ENCODE assay signal across 20 cellular contexts in genomic region chr22:50502096-50502495, GRCh38. TPM values are rescaled to one million over a fixed set of nuclear protein-coding genes. Genes with fewer than 3 reads are reported as not detected.
DNase-seq lines count a peak whose midpoint lies in the region; TF ChIP-seq lines count a peak whose summit lies in the region.
"Had no signal": no experiment of that assay in that cellular context is flagged by ENCODE, and none has a peak within 500 bp of the region (broad histone marks: within the 10 kb centered on the region; RNA-seq: fewer than 3 reads in every experiment).

No MANE protein-coding gene starts in this region.

- no peak overlapping the region for H2BK12ac ChIP-seq in H9 (ENCODE audit: insufficient read length, low read depth, low read length)

- no peak overlapping the region for H2BK15ac ChIP-seq in H9 (ENCODE audit: low read depth, low read length)

- POLR2A ChIA-PET in activated CD4-positive, alpha-beta T cell treated with anti-CD3 and anti-CD28 coated beads, Interleukin-2, amount 10 ng/mL, durations not matched to agents 7 days and 5 days (lab: Charles Lee), result no interaction called here

- no peak overlapping the region for H2AK5ac ChIP-seq in H9 (ENCODE audit: insufficient read length, low read length)

- no peak for TF ChIP-seq CTCF in 22Rv1 (IDR thresholded peaks at IDR 0.05)
- TF ChIP-seq CTCF in H9 (conservative IDR thresholded peaks at IDR 0.05), result no peak
- no peak for TF ChIP-seq CTCF in neural crest cell (conservative IDR thresholded peaks at IDR 0.05)

- DNase-seq in activated CD4-positive, alpha-beta T cell treated with anti-CD3 and anti-CD28 coated beads, Interleukin-2, amount 10 ng/mL, durations not matched to agents 7 days and 5 days, result no peak
- no peak for DNase-seq in activated CD4-positive, alpha-beta T cell treated with anti-CD3 and anti-CD28 coated beads, Interleukin-2, amount 10 ng/mL, durations not matched to agents 24 days and 14 days
- DNase-seq in H9, result peak; percentile 15
- DNase-seq in neural crest cell (ENCODE audit: low read depth, low spot score), result no peak
- DNase-seq in SIG-M5 (lab: John Stamatoyannopoulos, UW), result no peak
- no peak for DNase-seq in activated CD4-positive, CD25-positive, alpha-beta regulatory T cell (lab: John Stamatoyannopoulos, UW)
- DNase-seq in dedifferentiated amniotic fluid mesenchymal stem cell (ENCODE audit: extremely low spot score), result no peak
- DNase-seq: CD8-positive, alpha-beta memory T cell; COR-L47; DMS 273 treated with DMSO at 0.1 percent for 48 hours; DMS53; DND-41; GM23248; HFFc6; IMR-90 had no signal

- no peaks in the 10 kb centered on the region for H3K4me1 ChIP-seq in H9 (ENCODE audit: insufficient read depth, low read length)

- H3K27ac Mint-ChIP-seq in activated CD4-positive, alpha-beta T cell treated with anti-CD3 and anti-CD28 coated beads, Interleukin-2, amount 10 ng/mL, durations not matched to agents 7 days and 5 days, result peak overlapping the region; percentile 54
- H3K27ac Mint-ChIP-seq in activated CD4-positive, alpha-beta T cell treated with anti-CD3 and anti-CD28 coated beads, Interleukin-2, amount 10 ng/mL, durations not matched to agents 24 days and 14 days, result no peak overlapping the region
- no peak overlapping the region for H3K27ac Mint-ChIP-seq in H9
- H3K27ac Mint-ChIP-seq in neural crest cell (ENCODE audit: unreplicated experiment), result no peak overlapping the region
- H3K27ac Mint-ChIP-seq: B cell, HFFc6 had no signal

- H3K4me2 ChIP-seq in H9 (ENCODE audit: insufficient read depth, insufficient read length, low read length), result no peak overlapping the region
- H3K4me2 ChIP-seq: BLaER1 treated with 17β-estradiol and CSF1 and Interleukin-3, amounts not matched to agents 10 nM and 100 nM had no signal

- no CpG with 5 or more reads among the region's 6 CpGs for WGBS in H9 (ENCODE audit: extremely low coverage, insufficient read length, low lambda C conversion rate)

- peaks cover under 1% of the 10 kb centered on the region for H3K36me3 Mint-ChIP-seq in activated CD4-positive, alpha-beta T cell treated with anti-CD3 and anti-CD28 coated beads, Interleukin-2, amount 10 ng/mL, durations not matched to agents 7 days and 5 days (ENCODE audit: low read depth)
- peaks cover 4% of the 10 kb centered on the region for H3K36me3 Mint-ChIP-seq in activated CD4-positive, alpha-beta T cell treated with anti-CD3 and anti-CD28 coated beads, Interleukin-2, amount 10 ng/mL, durations not matched to agents 24 days and 14 days (ENCODE audit: low read depth)
- peaks cover 0 to 3% (median 0%) of the 10 kb centered on the region in 3 experiments; a peak in 2 of 7 replicates for H3K36me3 Mint-ChIP-seq in H9 (ENCODE audit: insufficient read depth in 1 of 3, low read depth in 3 of 3)
- H3K36me3 Mint-ChIP-seq in neural crest cell (ENCODE audit: low read depth), result no peaks in the 10 kb centered on the region

- H3T11ph ChIP-seq in H9 (ENCODE audit: low read length), result no peak overlapping the region

- no peaks in the 10 kb centered on the region for H3K27me3 ChIP-seq in H9 (ENCODE audit: insufficient read depth, low read length)
- H3K27me3 ChIP-seq: BLaER1 treated with 17β-estradiol and CSF1 and Interleukin-3, amounts not matched to agents 10 nM and 100 nM had no signal

- CTCF ChIA-PET in activated CD4-positive, alpha-beta T cell treated with anti-CD3 and anti-CD28 coated beads, Interleukin-2, amount 10 ng/mL, durations not matched to agents 7 days and 5 days (lab: Charles Lee), result interaction anchor here (0.6 to 3.3 kb wide), 5 partner anchors 24 to 226 kb away, joined by 3 to 12 read pairs (median 3); partner anchors contain the start of gene SCO2

- H3K4me3 Mint-ChIP-seq in activated CD4-positive, alpha-beta T cell treated with anti-CD3 and anti-CD28 coated beads, Interleukin-2, amount 10 ng/mL, durations not matched to agents 7 days and 5 days, result no peak overlapping the region
- H3K4me3 Mint-ChIP-seq in activated CD4-positive, alpha-beta T cell treated with anti-CD3 and anti-CD28 coated beads, Interleukin-2, amount 10 ng/mL, durations not matched to agents 24 days and 14 days, result no peak overlapping the region
- H3K4me3 Mint-ChIP-seq in H9 (no peak overlapping the region; a peak in 1 of 5 replicates), neural crest cell (peak overlapping the region; percentile 51)
- H3K4me3 Mint-ChIP-seq: B cell, HFFc6 had no signal

- no peak overlapping the region for H4K5ac ChIP-seq in H9 (ENCODE audit: insufficient read length, low read depth, low read length)

- no peak overlapping the region for H3K18ac ChIP-seq in H9 (ENCODE audit: insufficient read length, low read depth, low read length)

- no peaks in the 10 kb centered on the region for H3K79me1 ChIP-seq in H9 (ENCODE audit: insufficient read depth, low read depth, low read length, poor library complexity, severe bottlenecking)

- H3K4me1 Mint-ChIP-seq in activated CD4-positive, alpha-beta T cell treated with anti-CD3 and anti-CD28 coated beads, Interleukin-2, amount 10 ng/mL, durations not matched to agents 7 days and 5 days, result peaks cover 11% of the 10 kb centered on the region
- peaks cover 6% of the 10 kb centered on the region for H3K4me1 Mint-ChIP-seq in activated CD4-positive, alpha-beta T cell treated with anti-CD3 and anti-CD28 coated beads, Interleukin-2, amount 10 ng/mL, durations not matched to agents 24 days and 14 days
- H3K4me1 Mint-ChIP-seq in H9, result peaks cover 5 to 8% of the 10 kb centered on the region in 2 experiments
- H3K4me1 Mint-ChIP-seq in neural crest cell, result peaks cover 14% of the 10 kb centered on the region

- no peak overlapping the region for H3K14ac ChIP-seq in H9 (ENCODE audit: insufficient read depth, low read length)

- peaks cover 5% of the 10 kb centered on the region for H3K27me3 Mint-ChIP-seq in activated CD4-positive, alpha-beta T cell treated with anti-CD3 and anti-CD28 coated beads, Interleukin-2, amount 10 ng/mL, durations not matched to agents 7 days and 5 days
- peaks cover under 1% of the 10 kb centered on the region for H3K27me3 Mint-ChIP-seq in activated CD4-positive, alpha-beta T cell treated with anti-CD3 and anti-CD28 coated beads, Interleukin-2, amount 10 ng/mL, durations not matched to agents 24 days and 14 days
- H3K27me3 Mint-ChIP-seq in H9 (ENCODE audit: low read depth), result peaks cover 8% of the 10 kb centered on the region
- peaks cover 2% of the 10 kb centered on the region for H3K27me3 Mint-ChIP-seq in neural crest cell (ENCODE audit: low read depth)
- H3K27me3 Mint-ChIP-seq: B cell; CD8-positive, alpha-beta memory T cell had no signal

- H2AFZ ChIP-seq in H9 (ENCODE audit: low read length), result no peak overlapping the region
- H2AFZ ChIP-seq: GM23248 had no signal

- H4K20me1 ChIP-seq in H9 (ENCODE audit: control insufficient read depth, insufficient read depth, insufficient read length), result no peaks in the 10 kb centered on the region

- H4K91ac ChIP-seq in H9 (ENCODE audit: insufficient read length, low read depth, low read length), result no peak overlapping the region

- H3K9me3 Mint-ChIP-seq in activated CD4-positive, alpha-beta T cell treated with anti-CD3 and anti-CD28 coated beads, Interleukin-2, amount 10 ng/mL, durations not matched to agents 7 days and 5 days, result no peaks in the 10 kb centered on the region
- H3K9me3 Mint-ChIP-seq in activated CD4-positive, alpha-beta T cell treated with anti-CD3 and anti-CD28 coated beads, Interleukin-2, amount 10 ng/mL, durations not matched to agents 24 days and 14 days, result no peaks in the 10 kb centered on the region
- H3K9me3 Mint-ChIP-seq in H9, result no peaks in the 10 kb centered on the region
- H3K9me3 Mint-ChIP-seq in neural crest cell, result no peaks in the 10 kb centered on the region
- H3K9me3 Mint-ChIP-seq: CD8-positive, alpha-beta memory T cell; HFFc6 had no signal

- no peaks in the 10 kb centered on the region for H3K9me3 ChIP-seq in H9 (ENCODE audit: control insufficient read depth, low read depth, low read length)
- H3K9me3 ChIP-seq: BLaER1 treated with 17β-estradiol and CSF1 and Interleukin-3, amounts not matched to agents 10 nM and 100 nM had no signal

- H3K23me2 ChIP-seq in H9 (ENCODE audit: insufficient read length, low read depth, low read length, poor library complexity, severe bottlenecking), result peaks cover 4% of the 10 kb centered on the region

- H4K8ac ChIP-seq in H9 (replicated peaks; ENCODE audit: insufficient read length, low read depth, low read length), result no peak overlapping the region

- H3K9ac ChIP-seq in H9 (ENCODE audit: extremely low read depth, insufficient read length, low read length), result no peak overlapping the region
- H3K9ac ChIP-seq: GM23248 had no signal

- peak overlapping the region; percentile 33 for H3K27ac ChIP-seq in 22Rv1
- H3K27ac ChIP-seq in H9 (ENCODE audit: insufficient read length, low read depth, low read length), result no peak overlapping the region
- H3K27ac ChIP-seq: BLaER1 treated with 17β-estradiol and CSF1 and Interleukin-3, amounts not matched to agents 10 nM and 100 nM; GM23248 had no signal

- H3K56ac ChIP-seq in H9 (ENCODE audit: insufficient read length, low read depth, low read length), result no peak overlapping the region

- intact Hi-C loops in activated CD4-positive, alpha-beta T cell treated with anti-CD3 and anti-CD28 coated beads, Interleukin-2, amount 10 ng/mL, durations not matched to agents 24 days and 14 days (cut with micrococcal nuclease), result loop anchor here (10.0 kb wide), 1 partner anchor 157 kb away; the partner anchor contains the start of gene PPP6R2

- H2BK20ac ChIP-seq in H9 (ENCODE audit: low read depth, low read length, poor library complexity, severe bottlenecking), result no peak overlapping the region

- no peaks in the 10 kb centered on the region for H3K79me2 ChIP-seq in H9 (ENCODE audit: insufficient read depth, low read length)

- H2BK5ac ChIP-seq in H9 (ENCODE audit: insufficient read length, low read length), result no peak overlapping the region

- H2BK120ac ChIP-seq in H9 (ENCODE audit: low read depth, low read length, poor library complexity, severe bottlenecking), result no peak overlapping the region

- H3K23ac ChIP-seq in H9 (ENCODE audit: insufficient read length, low read depth, low read length), result no peak overlapping the region

- H3K4ac ChIP-seq in H9 (ENCODE audit: low read depth, low read length), result no peak overlapping the region

RNA-seq across cellular contexts. Expression of gene LMF2, which starts 5.4 kb away (rescaled TPM):
- total RNA-seq in activated CD4-positive, alpha-beta T cell treated with anti-CD3 and anti-CD28 coated beads, Interleukin-2, amount 10 ng/mL, durations not matched to agents 7 days and 5 days, result 100 to 1,000 TPM; 130 to 139 TPM
- total RNA-seq in activated CD4-positive, alpha-beta T cell treated with anti-CD3 and anti-CD28 coated beads, Interleukin-2, amount 10 ng/mL, durations not matched to agents 24 days and 14 days, result 78.4 and 79.2 TPM in 2 replicates
- 43.6 and 46.0 TPM in 2 replicates for total RNA-seq in H9 (2021)
- 76.6 and 82.9 TPM in 2 replicates for total RNA-seq in neural crest cell

RNA-seq across cellular contexts. Expression of gene NCAPH2, which starts 5.9 kb away (rescaled TPM):
- 100 to 1,000 TPM; 110 to 133 TPM for total RNA-seq in activated CD4-positive, alpha-beta T cell treated with anti-CD3 and anti-CD28 coated beads, Interleukin-2, amount 10 ng/mL, durations not matched to agents 7 days and 5 days
- total RNA-seq in activated CD4-positive, alpha-beta T cell treated with anti-CD3 and anti-CD28 coated beads, Interleukin-2, amount 10 ng/mL, durations not matched to agents 24 days and 14 days, result 131 and 133 TPM in 2 replicates
- 76.2 and 78.1 TPM in 2 replicates for total RNA-seq in H9 (2021)
- 114 and 116 TPM in 2 replicates for total RNA-seq in neural crest cell

RNA-seq across cellular contexts. Expression of gene MIOX, which starts 15.4 kb away (rescaled TPM):
- under 1 TPM in 1 of 2 experiments, not detected in 1; 0.23 TPM for total RNA-seq in activated CD4-positive, alpha-beta T cell treated with anti-CD3 and anti-CD28 coated beads, Interleukin-2, amount 10 ng/mL, durations not matched to agents 7 days and 5 days
- total RNA-seq in activated CD4-positive, alpha-beta T cell treated with anti-CD3 and anti-CD28 coated beads, Interleukin-2, amount 10 ng/mL, durations not matched to agents 24 days and 14 days, result 0.21 and 0.40 TPM in 2 replicates
- total RNA-seq in H9 (2021) (1.4 and 1.5 TPM in 2 replicates), neural crest cell (0.30 and 0.35 TPM in 2 replicates)
- total RNA-seq: A172, B cell, GM23248, H4, HFFc6, IMR-90 had no signal

RNA-seq across cellular contexts. Expression of gene ADM2, which starts 20.8 kb away (rescaled TPM):
- 1 to 10 TPM; 3.7 to 4.1 TPM for total RNA-seq in activated CD4-positive, alpha-beta T cell treated with anti-CD3 and anti-CD28 coated beads, Interleukin-2, amount 10 ng/mL, durations not matched to agents 7 days and 5 days
- total RNA-seq in activated CD4-positive, alpha-beta T cell treated with anti-CD3 and anti-CD28 coated beads, Interleukin-2, amount 10 ng/mL, durations not matched to agents 24 days and 14 days, result 3.0 and 3.2 TPM in 2 replicates
- total RNA-seq in H9 (2021), result 11.4 and 11.9 TPM in 2 replicates
- 1.7 TPM in 2 replicates for total RNA-seq in neural crest cell
- total RNA-seq: A172 had no signal

RNA-seq across cellular contexts. Expression of gene SCO2, which starts 23.3 kb away (rescaled TPM):
- 10 to 100 TPM in 1 of 2 experiments, 1 to 10 TPM in 1; 2.8 to 10.5 TPM for total RNA-seq in activated CD4-positive, alpha-beta T cell treated with anti-CD3 and anti-CD28 coated beads, Interleukin-2, amount 10 ng/mL, durations not matched to agents 7 days and 5 days
- total RNA-seq in activated CD4-positive, alpha-beta T cell treated with anti-CD3 and anti-CD28 coated beads, Interleukin-2, amount 10 ng/mL, durations not matched to agents 24 days and 14 days, result 5.3 and 11.2 TPM in 2 replicates
- total RNA-seq in H9 (2021), result 3.3 and 3.4 TPM in 2 replicates
- total RNA-seq in neural crest cell, result 2.3 and 4.2 TPM in 2 replicates
